ENCODE assay signal across 18 cellular contexts in the genomic region with DNA sequence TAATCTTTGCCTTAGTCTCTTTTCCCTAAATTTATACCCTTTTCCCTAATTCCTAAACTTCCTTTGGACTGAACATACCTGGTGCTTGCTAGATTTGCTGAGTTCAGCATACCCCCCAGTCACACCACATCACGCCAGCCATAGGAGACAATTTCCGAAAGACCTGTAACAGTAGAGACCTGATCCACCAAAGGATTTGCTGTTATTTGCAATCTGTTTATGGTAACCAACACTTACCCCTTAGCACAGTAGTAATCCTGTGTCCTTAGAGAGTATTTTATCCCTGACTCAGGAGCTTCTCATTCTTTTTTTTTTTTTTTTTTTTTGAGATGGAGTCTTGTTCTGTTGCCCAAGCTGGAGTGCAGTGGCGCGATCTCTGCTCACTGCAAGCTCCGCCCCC.
DNase-seq lines count a peak whose midpoint lies in the region; ATAC-seq, FAIRE-seq and TF ChIP-seq lines count a peak whose summit lies in the region.
"Had no signal": no experiment of that assay in that cellular context is flagged by ENCODE, and none has a peak within 500 bp of the region (broad histone marks: within the 10 kb centered on the region; RNA-seq: fewer than 3 reads in every experiment).

No MANE protein-coding gene starts in this region.

- peaks cover 12% of the 10 kb centered on the region for H3K36me3 Mint-ChIP-seq in activated naive CD4-positive, alpha-beta T cell treated with anti-CD3 and anti-CD28 coated beads, Interleukin-2, amount 50 U/mL, for 24 hours
- H3K36me3 Mint-ChIP-seq in activated naive CD4-positive, alpha-beta T cell treated with anti-CD3 and anti-CD28 coated beads, Interleukin-2, amount 10 ng/mL, durations not matched to agents 7 days and 5 days, result peaks cover 49% of the 10 kb centered on the region
- peaks cover 93% of the 10 kb centered on the region for H3K36me3 Mint-ChIP-seq in dendritic cell treated with granulocyte-macrophage colony-stimulating factor and Interleukin-4, amounts not matched to agents 40 ng/mL and 50 ng/mL, for 4 days (ENCODE audit: low read depth)

- ATAC-seq in GM18502 (IDR thresholded peaks at IDR 0.05; ENCODE audit: poor library complexity, unreplicated experiment) (no peak), HG02981 (IDR thresholded peaks at IDR 0.05; ENCODE audit: unreplicated experiment) (no peak)
- ATAC-seq: GM12878 had no signal

- H3K27me3 Mint-ChIP-seq in activated naive CD4-positive, alpha-beta T cell treated with anti-CD3 and anti-CD28 coated beads, Interleukin-2, amount 50 U/mL, for 24 hours, result no peaks in the 10 kb centered on the region
- H3K27me3 Mint-ChIP-seq in activated naive CD4-positive, alpha-beta T cell treated with anti-CD3 and anti-CD28 coated beads, Interleukin-2, amount 10 ng/mL, durations not matched to agents 7 days and 5 days, result no peaks in the 10 kb centered on the region
- H3K27me3 Mint-ChIP-seq in dendritic cell treated with granulocyte-macrophage colony-stimulating factor and Interleukin-4, amounts not matched to agents 40 ng/mL and 50 ng/mL, for 4 days, result no peaks in the 10 kb centered on the region
- H3K27me3 Mint-ChIP-seq: B cell; CD4-positive, alpha-beta T cell had no signal

- TF ChIP-seq CTCF in D721Med (IDR thresholded peaks at IDR 0.05; ENCODE audit: insufficient read depth, missing control alignments), result no peak

- CTCF ChIA-PET in activated naive CD4-positive, alpha-beta T cell treated with anti-CD3 and anti-CD28 coated beads, Interleukin-2, amount 10 ng/mL, durations not matched to agents 7 days and 5 days (lab: Charles Lee), result no interaction called here

- FAIRE-seq in D721Med (lab: Jason Lieb, UNC), result no peak
- FAIRE-seq: GM12878, GM19239 had no signal

- H3K27me3 ChIP-seq in subcutaneous abdominal adipose tissue (ENCODE audit: control insufficient read depth in 5 of 5, insufficient read depth in 4 of 5, low read length in 5 of 5), result no peaks in the 10 kb centered on the region
- H3K27me3 ChIP-seq: BLaER1 treated with 17β-estradiol and CSF1 and Interleukin-3, amounts not matched to agents 10 nM and 100 nM had no signal

- intact Hi-C loops in dendritic cell treated with granulocyte-macrophage colony-stimulating factor and Interleukin-4, amounts not matched to agents 40 ng/mL and 50 ng/mL, for 4 days (cut with micrococcal nuclease), result no loop called here

- DNase-seq in activated naive CD4-positive, alpha-beta T cell treated with anti-CD3 and anti-CD28 coated beads, Interleukin-2, amount 10 ng/mL, durations not matched to agents 7 days and 5 days, result no peak
- peak; percentile 70 for DNase-seq in D721Med (ENCODE audit: insufficient read length, low spot score)
- DNase-seq: CD4-positive, alpha-beta T cell; DMS 273 treated with DMSO at 0.1 percent for 48 hours; DMS53; DND-41; EL; GM23248 had no signal

- H3K9ac ChIP-seq in subcutaneous abdominal adipose tissue (ENCODE audit: low read length in 5 of 5), result no peak overlapping the region
- H3K9ac ChIP-seq: BLaER1 treated with 17β-estradiol and CSF1 and Interleukin-3, amounts not matched to agents 10 nM and 100 nM; GM23248 had no signal

- no peaks in the 10 kb centered on the region for H3K9me3 ChIP-seq in subcutaneous abdominal adipose tissue (ENCODE audit: control insufficient read depth in 5 of 5, low read length in 5 of 5)
- H3K9me3 ChIP-seq: BLaER1 treated with 17β-estradiol and CSF1 and Interleukin-3, amounts not matched to agents 10 nM and 100 nM; HAP-1 had no signal

- no peak overlapping the region for H3K4me3 Mint-ChIP-seq in activated naive CD4-positive, alpha-beta T cell treated with anti-CD3 and anti-CD28 coated beads, Interleukin-2, amount 50 U/mL, for 24 hours
- H3K4me3 Mint-ChIP-seq in activated naive CD4-positive, alpha-beta T cell treated with anti-CD3 and anti-CD28 coated beads, Interleukin-2, amount 10 ng/mL, durations not matched to agents 7 days and 5 days, result no peak overlapping the region
- no peak overlapping the region for H3K4me3 Mint-ChIP-seq in dendritic cell treated with granulocyte-macrophage colony-stimulating factor and Interleukin-4, amounts not matched to agents 40 ng/mL and 50 ng/mL, for 4 days
- H3K4me3 Mint-ChIP-seq: B cell; CD4-positive, alpha-beta T cell had no signal

- peaks cover 0 to 8% (median 0%) of the 10 kb centered on the region in 5 donors for H3K4me1 ChIP-seq in subcutaneous abdominal adipose tissue (ENCODE audit: control insufficient read depth in 5 of 5, insufficient read depth in 5 of 5, low read length in 5 of 5)
- H3K4me1 ChIP-seq: BLaER1 treated with 17β-estradiol and CSF1 and Interleukin-3, amounts not matched to agents 10 nM and 100 nM; HAP-1 had no signal

- H3K36me3 ChIP-seq in subcutaneous abdominal adipose tissue (ENCODE audit: control insufficient read depth in 5 of 5, insufficient read depth in 5 of 5, low read length in 5 of 5), result peaks cover 24 to 76% (median 47%) of the 10 kb centered on the region in 5 donors

- H3K4me3 ChIP-seq in subcutaneous abdominal adipose tissue (ENCODE audit: low read depth in 1 of 5, low read length in 5 of 5), result no peak overlapping the region
- H3K4me3 ChIP-seq: BLaER1 treated with 17β-estradiol and CSF1 and Interleukin-3, amounts not matched to agents 10 nM and 100 nM; GM12878; GM23248; HAP-1 had no signal

- peaks cover 13% of the 10 kb centered on the region for H3K4me1 Mint-ChIP-seq in activated naive CD4-positive, alpha-beta T cell treated with anti-CD3 and anti-CD28 coated beads, Interleukin-2, amount 50 U/mL, for 24 hours
- peaks cover 4% of the 10 kb centered on the region for H3K4me1 Mint-ChIP-seq in activated naive CD4-positive, alpha-beta T cell treated with anti-CD3 and anti-CD28 coated beads, Interleukin-2, amount 10 ng/mL, durations not matched to agents 7 days and 5 days
- no peaks in the 10 kb centered on the region for H3K4me1 Mint-ChIP-seq in dendritic cell treated with granulocyte-macrophage colony-stimulating factor and Interleukin-4, amounts not matched to agents 40 ng/mL and 50 ng/mL, for 4 days (ENCODE audit: low read depth)
- H3K4me1 Mint-ChIP-seq: B cell had no signal

- peak overlapping the region; percentile 23 for H3K27ac Mint-ChIP-seq in activated naive CD4-positive, alpha-beta T cell treated with anti-CD3 and anti-CD28 coated beads, Interleukin-2, amount 50 U/mL, for 24 hours
- no peak overlapping the region for H3K27ac Mint-ChIP-seq in activated naive CD4-positive, alpha-beta T cell treated with anti-CD3 and anti-CD28 coated beads, Interleukin-2, amount 10 ng/mL, durations not matched to agents 7 days and 5 days
- H3K27ac Mint-ChIP-seq in dendritic cell treated with granulocyte-macrophage colony-stimulating factor and Interleukin-4, amounts not matched to agents 40 ng/mL and 50 ng/mL, for 4 days, result peak overlapping the region; percentile 30
- H3K27ac Mint-ChIP-seq: B cell; CD4-positive, alpha-beta T cell had no signal

- peak overlapping the region; percentile 71 for H3K27ac ChIP-seq in subcutaneous abdominal adipose tissue (ENCODE audit: low read depth, low read length)
- H3K27ac ChIP-seq: BLaER1 treated with 17β-estradiol and CSF1 and Interleukin-3, amounts not matched to agents 10 nM and 100 nM; GM23248 had no signal

- no peaks in the 10 kb centered on the region for H3K9me3 Mint-ChIP-seq in activated naive CD4-positive, alpha-beta T cell treated with anti-CD3 and anti-CD28 coated beads, Interleukin-2, amount 50 U/mL, for 24 hours
- no peaks in the 10 kb centered on the region for H3K9me3 Mint-ChIP-seq in activated naive CD4-positive, alpha-beta T cell treated with anti-CD3 and anti-CD28 coated beads, Interleukin-2, amount 10 ng/mL, durations not matched to agents 7 days and 5 days
- H3K9me3 Mint-ChIP-seq in dendritic cell treated with granulocyte-macrophage colony-stimulating factor and Interleukin-4, amounts not matched to agents 40 ng/mL and 50 ng/mL, for 4 days, result no peaks in the 10 kb centered on the region
- H3K9me3 Mint-ChIP-seq: CD4-positive, alpha-beta T cell had no signal
